ENCODE assay signal across 25 cellular contexts in genomic region chr12:59151243-59151642, GRCh38.
A peak's percentile ranks its signal among the peaks of the same experiment; 100 is the strongest.
DNase-seq lines count a peak whose midpoint lies in the region; ATAC-seq and TF ChIP-seq lines count a peak whose summit lies in the region.
"Had no signal": no experiment of that assay in that cellular context is flagged by ENCODE, and none has a peak within 500 bp of the region (broad histone marks: within the 10 kb centered on the region; RNA-seq: fewer than 3 reads in every experiment).

No MANE protein-coding gene starts in this region.

- H4K20me1 ChIP-seq in smooth muscle cell (ENCODE audit: low read depth) = no peaks in the 10 kb centered on the region

- ATAC-seq in activated T-cell treated with anti-CD3 and anti-CD28 coated beads, Interleukin-2, amount 50 U/mL, for 72 hours (replicated peaks in 1 of 2) = no peak
- ATAC-seq: stimulated activated memory B cell treated with anti-CD40 and anti-IgM and Interleukin-4, amounts not matched to agents 10 μg/mL and 1 μg/mL and 100 μg/mL, for 72 hours had no signal

- in situ Hi-C loops in astrocyte of the spinal cord (cut with HindIII; ENCODE audit: low sequenced_read_pairs) = no loop called here

- intact Hi-C loops in ovary (cut with DNase I) = loop anchor here in 3 of 4 donors (5.0 to 10.0 kb wide), 5 partner anchors 34 to 806 kb away; no protein-coding TSS in a partner anchor

- peak overlapping the region; percentile 29 for H2AFZ ChIP-seq in smooth muscle cell (ENCODE audit: low read depth)
- H2AFZ ChIP-seq: hepatocyte, neural progenitor cell had no signal

- no peak overlapping the region for H3K9ac ChIP-seq in smooth muscle cell (ENCODE audit: low read depth)
- H3K9ac ChIP-seq: neural progenitor cell had no signal

- TF ChIP-seq CTCF in astrocyte of the spinal cord (IDR thresholded peaks at IDR 0.05; ENCODE audit: low read depth, low read length) (no peak), fibroblast of villous mesenchyme (IDR thresholded peaks at IDR 0.05; ENCODE audit: insufficient read depth, low read depth, low read length) (no peak), smooth muscle cell (IDR thresholded peaks at IDR 0.05; ENCODE audit: borderline replicate concordance, insufficient read depth, poor library complexity, severe bottlenecking) (no peak), ovary (IDR thresholded peaks at IDR 0.05) (no peak)

- H3F3A ChIP-seq in smooth muscle cell (ENCODE audit: low read depth) = no peaks in the 10 kb centered on the region

- no peaks in the 10 kb centered on the region for H3K9me3 ChIP-seq in smooth muscle cell (replicated peaks; ENCODE audit: low read depth)
- no peaks in the 10 kb centered on the region for H3K9me3 ChIP-seq in ovary
- H3K9me3 ChIP-seq: Caco-2, SJSA1, thoracic aorta, vagina had no signal

- no peak overlapping the region for H3K27ac ChIP-seq in smooth muscle cell (ENCODE audit: low read depth)
- H3K27ac ChIP-seq in ovary = no peak overlapping the region
- H3K27ac ChIP-seq: hepatocyte, neural progenitor cell, SJSA1, thoracic aorta, vagina had no signal

- H3K4me3 ChIP-seq in astrocyte of the spinal cord (ENCODE audit: low read depth, low read length) (no peak overlapping the region), fibroblast of villous mesenchyme (ENCODE audit: low read depth, low read length) (no peak overlapping the region), smooth muscle cell (no peak overlapping the region), ovary (no peak overlapping the region)
- H3K4me3 ChIP-seq: hepatocyte, neural progenitor cell, SJSA1, thoracic aorta, vagina had no signal

- H3K4me2 ChIP-seq in smooth muscle cell = peak overlapping the region; percentile 37
- H3K4me2 ChIP-seq: hepatocyte, neural progenitor cell had no signal

- no peaks in the 10 kb centered on the region for H3K4me1 Mint-ChIP-seq in activated T-cell treated with anti-CD3 and anti-CD28 coated beads, Interleukin-2, amount 50 U/mL, for 72 hours (ENCODE audit: low read depth)
- H3K4me1 Mint-ChIP-seq: activated naive CD4-positive, alpha-beta T cell treated with anti-CD3 and anti-CD28 coated beads, Interleukin-2, amount 50 U/mL, for 24 hours; neural progenitor cell; stimulated activated memory B cell treated with anti-CD40 and anti-IgM and Interleukin-4, amounts not matched to agents 10 μg/mL and 1 μg/mL and 100 μg/mL, for 72 hours had no signal

- TF ChIP-seq POLR2A in ovary (IDR thresholded peaks at IDR 0.05) = no peak

- H3K27me3 ChIP-seq in smooth muscle cell (ENCODE audit: low read depth) = no peaks in the 10 kb centered on the region
- no peaks in the 10 kb centered on the region for H3K27me3 ChIP-seq in ovary
- H3K27me3 ChIP-seq: hepatocyte, neural progenitor cell, SJSA1, vagina had no signal

- peak; percentile 40 for DNase-seq in EL
- peak; percentile 25 for DNase-seq in astrocyte of the spinal cord (ENCODE audit: low read depth, low spot score)
- DNase-seq in fibroblast of villous mesenchyme (ENCODE audit: low read depth) = peak; percentile 33
- DNase-seq in smooth muscle cell (lab: John Stamatoyannopoulos, UW; ENCODE audit: unreplicated experiment) = no peak
- DNase-seq in ovary = no peak
- DNase-seq in activated T-cell treated with anti-CD3 and anti-CD28 coated beads, Interleukin-2, amount 50 U/mL, for 72 hours = no peak
- no peak for DNase-seq in MV-4-11 (lab: John Stamatoyannopoulos, UW)
- DNase-seq: activated CD4-positive, alpha-beta T cell treated with anti-CD3 and anti-CD28 coated beads for 48 hours; Caco-2; DND-41; Kasumi-1; NCI-H1092 treated with DMSO at 0.1 percent for 48 hours; NCI-H1930; NCI-H82; OCI-M1; small intestine had no signal

- H3K36me3 ChIP-seq in smooth muscle cell (ENCODE audit: low read depth) = no peaks in the 10 kb centered on the region
- no peaks in the 10 kb centered on the region for H3K36me3 ChIP-seq in ovary
- H3K36me3 ChIP-seq: SJSA1, thoracic aorta, vagina had no signal

- no peaks in the 10 kb centered on the region for H3K79me2 ChIP-seq in smooth muscle cell (ENCODE audit: low read depth)
- H3K79me2 ChIP-seq: hepatocyte had no signal

- no peaks in the 10 kb centered on the region for H3K9me3 Mint-ChIP-seq in activated T-cell treated with anti-CD3 and anti-CD28 coated beads, Interleukin-2, amount 50 U/mL, for 72 hours
- H3K9me3 Mint-ChIP-seq: activated T-helper 1 cell treated with anti-CD3 and anti-CD28 coated beads, Interleukin-12 subunit alpha, Interleukin-12 subunit beta, Interleukin-2, Interleukin-4 antibody, amounts not matched to agents 30 ng/mL and 10 ng/mL and 1 ng/mL, durations not matched to agents 14 hours and 24 hours and 36 hours; T-helper 1 cell treated with Interleukin-12 subunit alpha and Interleukin-12 subunit beta and Interleukin-4 antibody, amounts not matched to agents 30 μg/mL and 1 μg/mL, for 36 hours had no signal

- no peaks in the 10 kb centered on the region for H3K36me3 Mint-ChIP-seq in activated T-cell treated with anti-CD3 and anti-CD28 coated beads, Interleukin-2, amount 50 U/mL, for 72 hours (ENCODE audit: insufficient read depth in 2 of 2)
- H3K36me3 Mint-ChIP-seq: activated naive CD4-positive, alpha-beta T cell treated with anti-CD3 and anti-CD28 coated beads, Interleukin-2, amount 50 U/mL, for 24 hours; neural progenitor cell; stimulated activated memory B cell treated with anti-CD40 and anti-IgM and Interleukin-4, amounts not matched to agents 10 μg/mL and 1 μg/mL and 100 μg/mL, for 72 hours had no signal

- TF ChIP-seq EP300 in ovary (IDR thresholded peaks at IDR 0.05) = no peak

- no peak overlapping the region for H3K27ac Mint-ChIP-seq in activated T-cell treated with anti-CD3 and anti-CD28 coated beads, Interleukin-2, amount 50 U/mL, for 72 hours
- H3K27ac Mint-ChIP-seq: activated naive CD4-positive, alpha-beta T cell treated with anti-CD3 and anti-CD28 coated beads, Interleukin-2, amount 50 U/mL, for 24 hours; activated T-helper 1 cell treated with anti-CD3 and anti-CD28 coated beads, Interleukin-12 subunit alpha, Interleukin-12 subunit beta, Interleukin-2, Interleukin-4 antibody, amounts not matched to agents 30 ng/mL and 10 ng/mL and 1 ng/mL, durations not matched to agents 14 hours and 24 hours and 36 hours; neural progenitor cell; stimulated activated memory B cell treated with anti-CD40 and anti-IgM and Interleukin-4, amounts not matched to agents 10 μg/mL and 1 μg/mL and 100 μg/mL, for 72 hours; T-helper 1 cell treated with Interleukin-12 subunit alpha and Interleukin-12 subunit beta and Interleukin-4 antibody, amounts not matched to agents 30 μg/mL and 1 μg/mL, for 36 hours had no signal

- no peak overlapping the region for H3K4me3 Mint-ChIP-seq in activated T-cell treated with anti-CD3 and anti-CD28 coated beads, Interleukin-2, amount 50 U/mL, for 72 hours
- H3K4me3 Mint-ChIP-seq: activated naive CD4-positive, alpha-beta T cell treated with anti-CD3 and anti-CD28 coated beads, Interleukin-2, amount 50 U/mL, for 24 hours; activated T-helper 1 cell treated with anti-CD3 and anti-CD28 coated beads, Interleukin-12 subunit alpha, Interleukin-12 subunit beta, Interleukin-2, Interleukin-4 antibody, amounts not matched to agents 30 ng/mL and 10 ng/mL and 1 ng/mL, durations not matched to agents 14 hours and 24 hours and 36 hours; neural progenitor cell; stimulated activated memory B cell treated with anti-CD40 and anti-IgM and Interleukin-4, amounts not matched to agents 10 μg/mL and 1 μg/mL and 100 μg/mL, for 72 hours; T-helper 1 cell treated with Interleukin-12 subunit alpha and Interleukin-12 subunit beta and Interleukin-4 antibody, amounts not matched to agents 30 μg/mL and 1 μg/mL, for 36 hours had no signal

- H3K27me3 Mint-ChIP-seq in activated T-cell treated with anti-CD3 and anti-CD28 coated beads, Interleukin-2, amount 50 U/mL, for 72 hours (ENCODE audit: low read depth) = no peaks in the 10 kb centered on the region
- H3K27me3 Mint-ChIP-seq: stimulated activated memory B cell treated with anti-CD40 and anti-IgM and Interleukin-4, amounts not matched to agents 10 μg/mL and 1 μg/mL and 100 μg/mL, for 72 hours had no signal

- H3K4me1 ChIP-seq in smooth muscle cell (ENCODE audit: low read depth) (no peaks in the 10 kb centered on the region), ovary (ENCODE audit: insufficient read depth) (no peaks in the 10 kb centered on the region)
- H3K4me1 ChIP-seq: Caco-2, neural progenitor cell, vagina had no signal

Comparison
In these comparisons a context has a peak if more than half of its experiments do, and no peak if none do; other contexts are left out.
1. DNase-seq: peak in EL (single experiment), astrocyte of the spinal cord (single experiment) and fibroblast of villous mesenchyme (single experiment); none in smooth muscle cell (single experiment), ovary (0 of 5), activated T-cell treated with anti-CD3 and anti-CD28 coated beads, Interleukin-2, amount 50 U/mL, for 72 hours (0 of 2) and MV-4-11 (single experiment).